Comparison of ENCODE assay signal across 8 cellular contexts in the genomic region with DNA sequence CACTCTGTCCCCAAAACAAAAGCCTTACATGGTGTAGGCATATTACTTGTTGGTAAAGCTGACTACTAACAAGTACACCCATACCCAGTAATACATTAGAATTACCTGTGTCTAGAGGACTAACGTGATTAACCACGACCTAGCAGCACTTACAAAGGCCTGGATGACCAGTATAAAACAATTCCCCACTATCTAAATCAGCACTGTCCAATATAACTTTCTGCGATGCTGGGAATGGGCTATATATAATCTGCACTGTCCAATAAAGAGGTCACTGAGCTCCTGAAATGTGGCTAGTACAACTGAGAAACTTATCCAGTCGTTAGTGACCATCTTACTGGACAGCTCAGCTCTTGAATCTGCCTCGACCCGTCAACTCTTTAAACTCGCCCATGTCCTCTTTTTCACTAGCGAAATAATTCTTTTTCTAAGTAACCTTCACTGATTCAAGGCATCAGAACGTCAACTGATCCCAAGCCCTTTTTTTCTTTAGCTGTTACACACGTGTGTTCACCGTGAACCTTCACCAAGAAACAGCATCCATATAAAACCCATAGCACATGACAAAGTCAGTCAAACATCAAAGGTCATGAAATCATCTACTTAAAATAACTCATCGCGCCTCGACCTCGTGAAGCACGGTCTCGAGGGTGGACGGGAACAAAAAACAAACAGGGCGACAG. TPM values are rescaled to one million over a fixed set of nuclear protein-coding genes. Genes with fewer than 3 reads are reported as not detected.
DNase-seq lines count a peak whose midpoint lies in the region; ATAC-seq and TF ChIP-seq lines count a peak whose summit lies in the region.

No MANE protein-coding gene starts in this region.

- peaks cover 27% of the 10 kb centered on the region for H3K4me1 Mint-ChIP-seq in activated naive CD8-positive, alpha-beta T cell treated with anti-CD3 and anti-CD28 coated beads for 36 hours

- peaks cover 5% of the 10 kb centered on the region for H3K36me3 Mint-ChIP-seq in activated naive CD8-positive, alpha-beta T cell treated with anti-CD3 and anti-CD28 coated beads for 36 hours

- no peaks in the 10 kb centered on the region for H3K27me3 Mint-ChIP-seq in activated naive CD8-positive, alpha-beta T cell treated with anti-CD3 and anti-CD28 coated beads for 36 hours

- TF ChIP-seq POLR2A in stomach (IDR thresholded peaks at IDR 0.05): no peak

- ATAC-seq in HG02840 (IDR thresholded peaks at IDR 0.05; ENCODE audit: low FRiP score, unreplicated experiment): no peak
- ATAC-seq in HG03432 (IDR thresholded peaks at IDR 0.05; ENCODE audit: unreplicated experiment): no peak

- H3K27ac Mint-ChIP-seq in activated naive CD8-positive, alpha-beta T cell treated with anti-CD3 and anti-CD28 coated beads for 36 hours: peak overlapping the region; percentile 96

- H3K4me1 ChIP-seq in stomach: peaks cover 23 to 60% (median 44%) of the 10 kb centered on the region in 4 donors

- POLR2A ChIA-PET in GM10248 (lab: Yijun Ruan, JAX): interaction anchor here (0.6 kb wide), 1 partner anchor 28 kb away, joined by 5 read pairs; no protein-coding TSS in a partner anchor

- H3K4me3 Mint-ChIP-seq in activated naive CD8-positive, alpha-beta T cell treated with anti-CD3 and anti-CD28 coated beads for 36 hours: peak overlapping the region; percentile 99

- DNase-seq in GM10248 (ENCODE audit: extremely low spot score) (peak; percentile 17), HS-5 (ENCODE audit: low read depth) (peak; percentile 10), stomach (no peak), NCI-H1048 (lab: John Stamatoyannopoulos, UW) (no peak)
- DNase-seq in activated naive CD8-positive, alpha-beta T cell treated with anti-CD3 and anti-CD28 coated beads for 36 hours: no peak

- no peaks in the 10 kb centered on the region for H3K27me3 ChIP-seq in stomach

- H3K27ac ChIP-seq in stomach: peak overlapping the region; percentile 98 to 99 (median 98)

- intact Hi-C loops in stomach (cut with DNase I; ENCODE audit: low total_unique reads): no loop called here

- H3K4me3 ChIP-seq in iPS-18c (ENCODE audit: insufficient read depth, low read depth, low read length) (peak overlapping the region; percentile 100), stomach (peak overlapping the region; percentile 73 to 96 (median 85))

- no peaks in the 10 kb centered on the region for H3K9me3 ChIP-seq in iPS-18c (ENCODE audit: control insufficient read depth, insufficient read depth, low read length)
- H3K9me3 ChIP-seq in stomach: peaks cover 0 to 2% (median under 1%) of the 10 kb centered on the region in 4 donors

- no peak for TF ChIP-seq CTCF in GM10248 (IDR thresholded peaks at IDR 0.05; ENCODE audit: control extremely low read depth, extremely low read depth, low read depth, missing control alignments)
- no peak for TF ChIP-seq CTCF in stomach (IDR thresholded peaks at IDR 0.05)

- TF ChIP-seq EP300 in stomach (IDR thresholded peaks at IDR 0.05): no peak

- WGBS in stomach, 5 donors: 2 to 4% (median 3%) methylated on average over 19 of the region's 19 CpGs

- H3K9me3 Mint-ChIP-seq in activated naive CD8-positive, alpha-beta T cell treated with anti-CD3 and anti-CD28 coated beads for 36 hours: no peaks in the 10 kb centered on the region

- no peaks in the 10 kb centered on the region for H3K36me3 ChIP-seq in stomach

- CTCF ChIA-PET in GM10248 (lab: Yijun Ruan, JAX): interaction anchor here (0.6 to 7.7 kb wide), 9 partner anchors 13 to 223 kb away, joined by 3 to 108 read pairs (median 20); no protein-coding TSS in a partner anchor

RNA-seq across cellular contexts. Expression of a gene that starts 0.9 kb away (rescaled TPM):
- 10 to 100 TPM; 10.8 to 12.2 TPM for total RNA-seq in activated naive CD8-positive, alpha-beta T cell treated with anti-CD3 and anti-CD28 coated beads for 36 hours
- total RNA-seq in stomach: 10 to 100 TPM; 12.7 to 81.1 (median 32.2) TPM
- 10 to 100 TPM in 1 of 3 donors, 1 to 10 TPM in 2; 6.0 to 10.6 (median 6.1) TPM for polyA plus RNA-seq in stomach

RNA-seq across cellular contexts. Expression of a gene that starts 44.4 kb away (rescaled TPM):
- not detected for total RNA-seq in activated naive CD8-positive, alpha-beta T cell treated with anti-CD3 and anti-CD28 coated beads for 36 hours
- total RNA-seq in stomach: under 1 TPM in 1 of 5 donors, not detected in 4; 0.18 TPM
- polyA plus RNA-seq in stomach: under 1 TPM in 1 of 3 donors, not detected in 2; 0.08 TPM

Comparison
In these comparisons a context has a peak if more than half of its experiments do, and no peak if none do; other contexts are left out.
1. DNase-seq: peak in GM10248 (single experiment) and HS-5 (single experiment); none in activated naive CD8-positive, alpha-beta T cell treated with anti-CD3 and anti-CD28 coated beads for 36 hours (single experiment), stomach (single experiment) and NCI-H1048 (single experiment).